ENCODE assay signal across 8 cellular contexts in genomic region chr10:132447446-132448247, GRCh38. TPM values are rescaled to one million over a fixed set of nuclear protein-coding genes. Genes with fewer than 3 reads are reported as not detected.
DNase-seq lines count a peak whose midpoint lies in the region; ATAC-seq and TF ChIP-seq lines count a peak whose summit lies in the region.

No MANE protein-coding gene starts in this region.

- H3K9me3 ChIP-seq in CD4-positive, alpha-beta T cell (ENCODE audit: control insufficient read depth, low read length), result no peaks in the 10 kb centered on the region
- H3K9me3 ChIP-seq in spleen, result no peaks in the 10 kb centered on the region

- CTCF ChIA-PET in CD4-positive, alpha-beta T cell (lab: Charles Lee), result interaction anchor here (1.2 kb wide), 1 partner anchor 50 kb away, joined by 4 read pairs; the partner anchor contains the start of gene PWWP2B

- peak overlapping the region; percentile 73 for H3K4me3 Mint-ChIP-seq in CD4-positive, alpha-beta T cell

- peaks cover 37 to 89% (median 71%) of the 10 kb centered on the region in 6 donors for H3K4me1 ChIP-seq in spleen

- no peaks in the 10 kb centered on the region for H3K9me3 Mint-ChIP-seq in CD4-positive, alpha-beta T cell

- 31 to 58% (median 45%) methylated on average over 24 to 29 of the region's 29 CpGs for WGBS in spleen, 5 donors

- H3K27ac ChIP-seq in CD4-positive, alpha-beta T cell (ENCODE audit: low read depth, low read length), result peak overlapping the region; percentile 97
- peak overlapping the region; percentile 58 to 95 (median 88) for H3K27ac ChIP-seq in spleen

- ATAC-seq in CD4-positive, alpha-beta T cell (ENCODE audit: poor library complexity), result peak; percentile 71
- ATAC-seq in GM21360 (IDR thresholded peaks at IDR 0.05; ENCODE audit: unreplicated experiment) (no peak), HG03571 (IDR thresholded peaks at IDR 0.05; ENCODE audit: unreplicated experiment) (no peak)

- TF ChIP-seq POLR2A in spleen (IDR thresholded peaks at IDR 0.05), result no peak

- H3K27ac Mint-ChIP-seq in CD4-positive, alpha-beta T cell, result peak overlapping the region; percentile 94

- no peaks in the 10 kb centered on the region for H3K36me3 Mint-ChIP-seq in CD4-positive, alpha-beta T cell (ENCODE audit: low read depth)

- POLR2A ChIA-PET in CD4-positive, alpha-beta T cell (lab: Charles Lee), result interaction anchor here (0.8 to 2.2 kb wide), 9 partner anchors 9 to 218 kb away, joined by 3 to 25 read pairs (median 4); partner anchors contain the start of gene PWWP2B

- peak; percentile 46 to 87 (median 73) for DNase-seq in CD4-positive, alpha-beta T cell
- DNase-seq in NAMALWA (ENCODE audit: low spot score) (peak; percentile 75), activated T-cell treated with anti-CD3 and anti-CD28 coated beads for 1 hour (ENCODE audit: low read depth) (peak; percentile 57), fibroblast of mammary gland (ENCODE audit: low read depth) (peak; percentile 67), spleen (peak; percentile 92), mesenteric fat pad (ENCODE audit: low spot score) (no peak)

- H3K36me3 ChIP-seq in spleen, result no peaks in the 10 kb centered on the region

- no peak for TF ChIP-seq CTCF in CD4-positive, alpha-beta T cell (IDR thresholded peaks at IDR 0.05)
- TF ChIP-seq CTCF in fibroblast of mammary gland (conservative IDR thresholded peaks at IDR 0.05; ENCODE audit: control insufficient read depth, insufficient read depth, low read depth, low read length), result no peak
- TF ChIP-seq CTCF in spleen (IDR thresholded peaks at IDR 0.05 in 8 of 11, conservative IDR thresholded peaks at IDR 0.05 in 3 of 11), result no peak

- no peaks in the 10 kb centered on the region for H3K27me3 ChIP-seq in CD4-positive, alpha-beta T cell (ENCODE audit: control insufficient read depth, insufficient read depth, low read length)
- H3K27me3 ChIP-seq in spleen (replicated peaks in 1 of 7), result no peaks in the 10 kb centered on the region

- peaks cover 65% of the 10 kb centered on the region for H3K4me1 Mint-ChIP-seq in CD4-positive, alpha-beta T cell (ENCODE audit: low read depth)

- no peaks in the 10 kb centered on the region for H3K27me3 Mint-ChIP-seq in CD4-positive, alpha-beta T cell

- intact Hi-C loops in CD4-positive, alpha-beta T cell (cut with DNase I, micrococcal nuclease), result loop anchor here in 1 of 2 experiments (1.0 kb wide), 1 partner anchor 51 kb away; no protein-coding TSS in a partner anchor
- intact Hi-C loops in spleen (cut with DNase I; ENCODE audit: low total_unique reads), result no loop called here

- no peak overlapping the region for H3K4me3 ChIP-seq in fibroblast of mammary gland (ENCODE audit: control insufficient read depth, low read depth, low read length)
- H3K4me3 ChIP-seq in spleen, result peak overlapping the region in 4 of 8 donors; percentile 0 to 46 (median 12)

RNA-seq across cellular contexts. Expression of gene PWWP2B, which starts 50.6 kb away (rescaled TPM):
- 10 to 100 TPM; 19.2 to 19.6 TPM for total RNA-seq in CD4-positive, alpha-beta T cell
- total RNA-seq in spleen (10 to 100 TPM; 24.8 to 41.7 (median 28.1) TPM), mesenteric fat pad (30.4 TPM)
- polyA plus RNA-seq in spleen, result 10 to 100 TPM; 22.5 to 50.0 (median 27.8) TPM
